12 cellular contexts compared by ENCODE assay signal in the genomic region with DNA sequence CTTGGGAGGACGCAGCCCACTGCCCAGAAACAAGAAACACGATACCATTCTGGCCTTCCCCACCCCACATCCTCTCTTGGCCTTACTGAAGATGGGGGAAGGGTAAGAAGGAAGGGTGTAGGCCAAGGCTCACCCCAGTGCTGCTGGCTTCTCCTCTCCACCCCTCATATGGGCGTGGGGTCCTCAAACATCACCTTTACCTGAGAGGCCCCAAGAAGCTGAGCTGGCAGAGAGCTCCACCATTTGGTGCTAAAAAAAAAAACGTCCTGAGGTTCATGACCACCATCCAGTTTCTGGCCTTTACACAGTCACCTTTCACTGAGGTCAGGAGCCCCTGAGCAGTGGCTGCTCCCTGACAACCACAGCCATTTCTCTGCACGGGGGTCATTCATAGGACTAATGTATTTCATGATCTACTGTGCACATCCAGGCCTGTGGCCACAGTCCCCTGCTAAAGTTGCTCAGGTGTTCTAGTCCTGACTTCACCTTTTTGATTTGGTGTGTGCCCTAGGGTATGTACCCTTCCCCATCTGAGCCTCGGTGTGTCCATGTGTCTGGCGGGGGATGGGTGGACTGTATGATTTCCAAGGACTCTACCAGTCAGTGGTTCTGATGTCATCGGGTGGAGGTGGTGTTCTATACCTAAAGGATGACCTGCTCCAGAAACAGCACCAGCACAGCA. TPM values are rescaled to one million over a fixed set of nuclear protein-coding genes. Genes with fewer than 3 reads are reported as not detected.
A peak's percentile ranks its signal among the peaks of the same experiment; 100 is the strongest.
DNase-seq lines count a peak whose midpoint lies in the region; ATAC-seq and TF ChIP-seq lines count a peak whose summit lies in the region.
"Had no signal": no experiment of that assay in that cellular context is flagged by ENCODE, and none has a peak within 500 bp of the region (broad histone marks: within the 10 kb centered on the region; RNA-seq: fewer than 3 reads in every experiment).

No MANE protein-coding gene starts in this region.

- intact Hi-C loops in right cardiac atrium (cut with DNase I) (no loop called here), cardiac septum (cut with DNase I) (no loop called here)
- intact Hi-C loops in activated CD4-positive, alpha-beta memory T cell treated with anti-CD3 and anti-CD28 coated beads for 36 hours (cut with micrococcal nuclease), result no loop called here

- H3K27me3 ChIP-seq in right cardiac atrium (ENCODE audit: control insufficient read depth, insufficient read depth), result no peaks in the 10 kb centered on the region
- H3K27me3 ChIP-seq: BE2C, SJSA1 had no signal

- ATAC-seq in right cardiac atrium (peak; percentile 4 to 12), GM18873 (IDR thresholded peaks at IDR 0.05; ENCODE audit: low FRiP score, unreplicated experiment) (no peak)

- H3K9me3 Mint-ChIP-seq in activated CD4-positive, alpha-beta memory T cell treated with anti-CD3 and anti-CD28 coated beads for 36 hours, result no peaks in the 10 kb centered on the region
- no peaks in the 10 kb centered on the region for H3K9me3 Mint-ChIP-seq in immature natural killer cell
- H3K9me3 Mint-ChIP-seq: HFFc6 had no signal

- DNase-seq in right cardiac atrium, result no peak
- no peak for DNase-seq in cardiac septum (ENCODE audit: low spot score)
- no peak for DNase-seq in activated CD4-positive, alpha-beta memory T cell treated with anti-CD3 and anti-CD28 coated beads for 36 hours
- DNase-seq in immature natural killer cell, result no peak
- no peak for DNase-seq in GM10266 (ENCODE audit: extremely low spot score)
- DNase-seq in HuH-7 (ENCODE audit: low spot score), result no peak
- DNase-seq in cerebellum (ENCODE audit: low spot score), result no peak
- DNase-seq: cortex of kidney, HFFc6 had no signal

- no peak overlapping the region for H3K4me3 Mint-ChIP-seq in activated CD4-positive, alpha-beta memory T cell treated with anti-CD3 and anti-CD28 coated beads for 36 hours
- H3K4me3 Mint-ChIP-seq in immature natural killer cell, result no peak overlapping the region
- H3K4me3 Mint-ChIP-seq: HFFc6 had no signal

- WGBS in right cardiac atrium, result 87% methylated on average over 8 of the region's 8 CpGs

- no peak overlapping the region for H3K4me3 ChIP-seq in right cardiac atrium (ENCODE audit: low read length)
- H3K4me3 ChIP-seq: SJSA1 had no signal

- H3K27ac ChIP-seq in right cardiac atrium (ENCODE audit: low read length), result no peak overlapping the region
- H3K27ac ChIP-seq: SJSA1 had no signal

- TF ChIP-seq CTCF in GM10266 (IDR thresholded peaks at IDR 0.05; ENCODE audit: control insufficient read depth, insufficient read depth, low read depth, missing control alignments), result no peak

- POLR2A ChIA-PET in activated CD4-positive, alpha-beta memory T cell treated with anti-CD3 and anti-CD28 coated beads for 36 hours (lab: Charles Lee), result interaction anchor here (0.6 to 1.0 kb wide), 2 partner anchors 15 to 247 kb away, joined by 3 to 6 read pairs; partner anchors contain the start of gene RHOG

- H3K27me3 Mint-ChIP-seq in activated CD4-positive, alpha-beta memory T cell treated with anti-CD3 and anti-CD28 coated beads for 36 hours, result no peaks in the 10 kb centered on the region
- H3K27me3 Mint-ChIP-seq in immature natural killer cell (ENCODE audit: low read depth in 3 of 3), result peaks cover 0 to 2% (median 0%) of the 10 kb centered on the region in 3 donors

- H3K9me3 ChIP-seq in right cardiac atrium (ENCODE audit: control insufficient read depth, low read length), result no peaks in the 10 kb centered on the region
- H3K9me3 ChIP-seq: BE2C, SJSA1 had no signal

- H3K4me1 ChIP-seq in right cardiac atrium (ENCODE audit: control insufficient read depth, insufficient read depth, low read length), result peaks cover under 1% of the 10 kb centered on the region
- H3K4me1 ChIP-seq: BE2C, SJSA1 had no signal

- peaks cover 39% of the 10 kb centered on the region for H3K36me3 Mint-ChIP-seq in activated CD4-positive, alpha-beta memory T cell treated with anti-CD3 and anti-CD28 coated beads for 36 hours
- H3K36me3 Mint-ChIP-seq in immature natural killer cell, result peaks cover 0 to 12% (median 5%) of the 10 kb centered on the region in 3 donors

- H3K4me1 Mint-ChIP-seq in activated CD4-positive, alpha-beta memory T cell treated with anti-CD3 and anti-CD28 coated beads for 36 hours (ENCODE audit: low read depth), result peaks cover 39% of the 10 kb centered on the region
- peaks cover 43 to 46% of the 10 kb centered on the region in 2 donors for H3K4me1 Mint-ChIP-seq in immature natural killer cell

- CTCF ChIA-PET in activated CD4-positive, alpha-beta memory T cell treated with anti-CD3 and anti-CD28 coated beads for 36 hours (lab: Charles Lee), result interaction anchor here (0.9 to 3.3 kb wide), 12 partner anchors 9 to 259 kb away, joined by 3 to 26 read pairs (median 4); partner anchors contain the start of genes PGAP2 and RHOG

- peak overlapping the region; percentile 63 for H3K27ac Mint-ChIP-seq in activated CD4-positive, alpha-beta memory T cell treated with anti-CD3 and anti-CD28 coated beads for 36 hours
- H3K27ac Mint-ChIP-seq in immature natural killer cell, result peak overlapping the region; percentile 83 to 93 (median 91)
- H3K27ac Mint-ChIP-seq: HFFc6 had no signal

RNA-seq across cellular contexts. Expression of gene RHOG, which starts 15.1 kb away (rescaled TPM):
- total RNA-seq in right cardiac atrium, result 10 to 100 TPM; 18.7 to 26.0 (median 25.6) TPM
- 23.7 TPM for polyA plus RNA-seq in right cardiac atrium
- 27.5 TPM for total RNA-seq in cardiac septum
- 100 to 1,000 TPM; 181 to 186 TPM for total RNA-seq in activated CD4-positive, alpha-beta memory T cell treated with anti-CD3 and anti-CD28 coated beads for 36 hours
- polyA plus RNA-seq in immature natural killer cell, result 100 to 1,000 TPM; 167 to 292 (median 199) TPM
- total RNA-seq in cerebellum, result 3.5 TPM

RNA-seq across cellular contexts. Expression of gene PGAP2, which starts 17.3 kb away (rescaled TPM):
- total RNA-seq in right cardiac atrium (10 to 100 TPM; 12.4 to 19.5 (median 15.2) TPM), cardiac septum (22.7 TPM), cerebellum (14.7 TPM)
- polyA plus RNA-seq in right cardiac atrium (13.9 TPM), immature natural killer cell (10 to 100 TPM in 2 of 3 donors, not detected in 1; 10.7 to 16.1 TPM)
- 10 to 100 TPM; 27.4 to 30.2 TPM for total RNA-seq in activated CD4-positive, alpha-beta memory T cell treated with anti-CD3 and anti-CD28 coated beads for 36 hours

RNA-seq across cellular contexts. Expression of gene NUP98, which starts 28.3 kb away (rescaled TPM):
- total RNA-seq in right cardiac atrium (10 to 100 TPM; 38.8 to 55.9 (median 43.4) TPM), cardiac septum (49.6 TPM), cerebellum (82.2 TPM)
- polyA plus RNA-seq in right cardiac atrium (22.9 TPM), immature natural killer cell (10 to 100 TPM; 16.2 to 38.1 (median 20.5) TPM)
- 100 to 1,000 TPM in 1 of 2 experiments, 10 to 100 TPM in 1; 90.6 to 104 TPM for total RNA-seq in activated CD4-positive, alpha-beta memory T cell treated with anti-CD3 and anti-CD28 coated beads for 36 hours

RNA-seq across cellular contexts. Expression of gene STIM1, which starts 29.9 kb away (rescaled TPM):
- 10 to 100 TPM; 14.4 to 19.3 (median 16.6) TPM for total RNA-seq in right cardiac atrium
- polyA plus RNA-seq in right cardiac atrium, result 10.8 TPM
- 40.4 TPM for total RNA-seq in cardiac septum
- 10 to 100 TPM; 55.9 to 61.1 TPM for total RNA-seq in activated CD4-positive, alpha-beta memory T cell treated with anti-CD3 and anti-CD28 coated beads for 36 hours
- polyA plus RNA-seq in immature natural killer cell, result 10 to 100 TPM; 28.7 to 53.1 (median 45.5) TPM
- total RNA-seq in cerebellum, result 25.9 TPM
